24 cellular contexts compared by ENCODE assay signal in genomic region chr18:24094561-24094960, GRCh38. TPM values are rescaled to one million over a fixed set of nuclear protein-coding genes. Genes with fewer than 3 reads are reported as not detected.
DNase-seq lines count a peak whose midpoint lies in the region; ATAC-seq and TF ChIP-seq lines count a peak whose summit lies in the region.
"Had no signal": no experiment of that assay in that cellular context is flagged by ENCODE, and none has a peak within 500 bp of the region (broad histone marks: within the 10 kb centered on the region; RNA-seq: fewer than 3 reads in every experiment).

No MANE protein-coding gene starts in this region.

- peak overlapping the region; percentile 60; the same call in 1 of the 2 replicates for H3K18ac ChIP-seq in IMR-90 (ENCODE audit: low read depth, low read length)
- no peak overlapping the region for H3K18ac ChIP-seq in mesenchymal stem cell (ENCODE audit: low read depth in 1 of 2, low read length in 2 of 2)

- H3K4me3 ChIP-seq in CD4-positive, CD25-positive, alpha-beta regulatory T cell (ENCODE audit: low read depth, low read length) = peak overlapping the region; percentile 14
- H3K4me3 ChIP-seq in IMR-90 (ENCODE audit: insufficient read depth, low read depth, low read length) (no peak overlapping the region), mesenchymal stem cell (ENCODE audit: insufficient read depth in 1 of 2, low read depth in 1 of 2, low read length in 2 of 2) (no peak overlapping the region), lower leg skin (ENCODE audit: low read depth, poor library complexity, severe bottlenecking) (no peak overlapping the region)
- no peak overlapping the region for H3K4me3 ChIP-seq in CD8-positive, alpha-beta memory T cell (ENCODE audit: low read length)
- H3K4me3 ChIP-seq: HAP-1, heart left ventricle, sigmoid colon, tibial artery had no signal

- no peaks in the 10 kb centered on the region for H3K27me3 Mint-ChIP-seq in CD4-positive, CD25-positive, alpha-beta regulatory T cell
- no peaks in the 10 kb centered on the region for H3K27me3 Mint-ChIP-seq in T-helper 17 cell
- H3K27me3 Mint-ChIP-seq in CD8-positive, alpha-beta memory T cell = no peaks in the 10 kb centered on the region

- H4K20me1 ChIP-seq in IMR-90 (ENCODE audit: insufficient read depth, low read length) = no peaks in the 10 kb centered on the region

- H2BK15ac ChIP-seq in IMR-90 (ENCODE audit: low read depth, low read length) (no peak overlapping the region), mesenchymal stem cell (ENCODE audit: low read depth, poor library complexity, severe bottlenecking) (no peak overlapping the region)

- peak overlapping the region in 1 of 4 donors; percentile 12 for H3K4me3 Mint-ChIP-seq in CD4-positive, CD25-positive, alpha-beta regulatory T cell
- no peak overlapping the region for H3K4me3 Mint-ChIP-seq in T-helper 17 cell
- peak overlapping the region in 1 of 7 donors; percentile 3 for H3K4me3 Mint-ChIP-seq in CD8-positive, alpha-beta memory T cell

- H4K91ac ChIP-seq in IMR-90 (ENCODE audit: insufficient read depth, low read depth, low read length) (no peak overlapping the region), mesenchymal stem cell (ENCODE audit: low read length) (no peak overlapping the region)

- H3K23ac ChIP-seq in IMR-90 (ENCODE audit: low read depth, low read length) (no peak overlapping the region), mesenchymal stem cell (ENCODE audit: low read length in 2 of 2) (no peak overlapping the region)

- H3K9me3 ChIP-seq in CD4-positive, CD25-positive, alpha-beta regulatory T cell (ENCODE audit: control insufficient read depth in 2 of 2, low read length in 2 of 2) = no peaks in the 10 kb centered on the region
- H3K9me3 ChIP-seq in IMR-90 (ENCODE audit: control insufficient read depth, insufficient read depth, low read length) = peaks cover 8% of the 10 kb centered on the region
- no peaks in the 10 kb centered on the region for H3K9me3 ChIP-seq in T-helper 17 cell (ENCODE audit: control insufficient read depth, low read length, poor library complexity, severe bottlenecking)
- H3K9me3 ChIP-seq in mesenchymal stem cell (ENCODE audit: control insufficient read depth, low read length) = peaks cover 8% of the 10 kb centered on the region
- no peaks in the 10 kb centered on the region for H3K9me3 ChIP-seq in CD8-positive, alpha-beta memory T cell (ENCODE audit: low read length)
- H3K9me3 ChIP-seq: Caco-2, HAP-1, SK-N-SH had no signal

- H4K8ac ChIP-seq in IMR-90 (ENCODE audit: low read depth in 2 of 2, low read length in 2 of 2) (no peak overlapping the region), mesenchymal stem cell (ENCODE audit: low read length) (no peak overlapping the region)

- H3K4me2 ChIP-seq in IMR-90 (ENCODE audit: low read depth, low read length) = no peak overlapping the region
- no peak overlapping the region for H3K4me2 ChIP-seq in mesenchymal stem cell (ENCODE audit: low read length, poor library complexity, severe bottlenecking)
- H3K4me2 ChIP-seq: SK-N-SH had no signal

- no peak overlapping the region for H2BK5ac ChIP-seq in IMR-90 (ENCODE audit: low read depth, low read length, poor library complexity, severe bottlenecking)
- no peak overlapping the region for H2BK5ac ChIP-seq in mesenchymal stem cell (ENCODE audit: low read depth, low read length, poor library complexity, severe bottlenecking)

- no TSS peak for BruUV-seq in IMR-90 (replicated peaks; lab: Mats Ljungman, UMichigan)

- H3K27ac ChIP-seq in CD4-positive, CD25-positive, alpha-beta regulatory T cell (ENCODE audit: insufficient read depth, low read length, poor library complexity, severe bottlenecking) = no peak overlapping the region
- no peak overlapping the region for H3K27ac ChIP-seq in IMR-90 (ENCODE audit: insufficient read depth, low read length)
- no peak overlapping the region for H3K27ac ChIP-seq in mesenchymal stem cell (ENCODE audit: low read length, poor library complexity, severe bottlenecking)
- H3K27ac ChIP-seq in CD8-positive, alpha-beta memory T cell (ENCODE audit: low read depth, low read length) = no peak overlapping the region
- H3K27ac ChIP-seq: heart left ventricle, parathyroid adenoma, sigmoid colon, tibial artery had no signal

- POLR2A ChIA-PET in IMR-90 (lab: Charles Lee; ENCODE audit: unreplicated experiment) = no interaction called here
- POLR2A ChIA-PET in CD8-positive, alpha-beta memory T cell (lab: Charles Lee) = interaction anchor here (1.1 kb wide), 1 partner anchor 101 kb away, joined by 3 read pairs; no protein-coding TSS in a partner anchor

- H3K36me3 ChIP-seq in CD4-positive, CD25-positive, alpha-beta regulatory T cell (ENCODE audit: control insufficient read depth, insufficient read depth, low read length) = peaks cover 70% of the 10 kb centered on the region
- peaks cover 16% of the 10 kb centered on the region for H3K36me3 ChIP-seq in IMR-90 (ENCODE audit: control insufficient read depth, insufficient read depth, low read length)
- peaks cover 0 to 24% of the 10 kb centered on the region in 2 experiments for H3K36me3 ChIP-seq in mesenchymal stem cell (ENCODE audit: control insufficient read depth in 1 of 2, insufficient read depth in 2 of 2, low read depth in 1 of 2, low read length in 2 of 2)
- peaks cover 29% of the 10 kb centered on the region for H3K36me3 ChIP-seq in CD8-positive, alpha-beta memory T cell (ENCODE audit: insufficient read depth, low read length)
- H3K36me3 ChIP-seq: HAP-1 had no signal

- H3K79me1 ChIP-seq in IMR-90 (ENCODE audit: low read depth in 1 of 2, low read length in 2 of 2) (no peaks in the 10 kb centered on the region; a peak in 1 of 4 replicates), mesenchymal stem cell (replicated peaks; ENCODE audit: low read length, poor library complexity, severe bottlenecking) (peaks cover 1% of the 10 kb centered on the region)

- H2BK120ac ChIP-seq in IMR-90 (ENCODE audit: low read depth, low read length) (0 out of 2 replicates have a peak overlapping the region, but pooled peaks have one; percentile 28), mesenchymal stem cell (ENCODE audit: low read depth, low read length) (no peak overlapping the region)

- no peak for TF ChIP-seq CTCF in IMR-90 (conservative IDR thresholded peaks at IDR 0.05; ENCODE audit: low read depth, low read length)
- TF ChIP-seq CTCF in lower leg skin (IDR thresholded peaks at IDR 0.05) = no peak

- 0 out of 2 replicates have a peak overlapping the region, but pooled peaks have one; percentile 25 for H3K14ac ChIP-seq in IMR-90 (replicated peaks; ENCODE audit: low read depth, low read length)
- no peak overlapping the region for H3K14ac ChIP-seq in mesenchymal stem cell (ENCODE audit: low read length in 2 of 2)

- no peak overlapping the region for H3K56ac ChIP-seq in IMR-90 (ENCODE audit: extremely low read depth, insufficient read depth, low read length)

- H3K4ac ChIP-seq in IMR-90 (ENCODE audit: low read depth, low read length) = no peak overlapping the region
- no peak overlapping the region for H3K4ac ChIP-seq in mesenchymal stem cell (ENCODE audit: low read depth in 1 of 2, low read length in 2 of 2)

- ATAC-seq in CD4-positive, CD25-positive, alpha-beta regulatory T cell (ENCODE audit: low read depth in 2 of 2) = no peak
- ATAC-seq in IMR-90 (ENCODE audit: low read depth) (peak; percentile 60), T-helper 17 cell (no peak), HG03175 (IDR thresholded peaks at IDR 0.05; ENCODE audit: unreplicated experiment) (no peak)
- ATAC-seq: esophagus mucosa; heart left ventricle; stimulated activated naive CD8-positive, alpha-beta T cell treated with anti-CD3 and anti-CD28 coated beads, Interleukin-15, Interleukin-2, amounts not matched to agents 100 U/mL and 50 U/mL, for 24 hours had no signal

- TF ChIP-seq RAD21 in IMR-90 (IDR thresholded peaks at IDR 0.05; ENCODE audit: low read length) = no peak

- intact Hi-C loops in IMR-90 (cut with micrococcal nuclease) (no loop called here), lower leg skin (cut with DNase I; ENCODE audit: low total_unique reads) (no loop called here)

- H2AK5ac ChIP-seq in IMR-90 (ENCODE audit: low read depth, low read length) (no peak overlapping the region), mesenchymal stem cell (ENCODE audit: low read length, severe bottlenecking) (no peak overlapping the region)

- no peak overlapping the region for H2BK12ac ChIP-seq in mesenchymal stem cell (ENCODE audit: low read length in 2 of 2)

- in situ Hi-C loops in IMR-90 (cut with MboI; ENCODE audit: low sequenced_read_pairs) (no loop called here), G401 (cut with HindIII; ENCODE audit: low sequenced_read_pairs) (no loop called here)

- no peak overlapping the region; the same call in 1 of the 2 replicates for H4K5ac ChIP-seq in IMR-90 (ENCODE audit: low read depth, low read length)

- peaks cover 30 to 51% (median 34%) of the 10 kb centered on the region in 4 donors for H3K4me1 Mint-ChIP-seq in CD4-positive, CD25-positive, alpha-beta regulatory T cell
- peaks cover 17% of the 10 kb centered on the region for H3K4me1 Mint-ChIP-seq in T-helper 17 cell
- peaks cover 27 to 52% (median 47%) of the 10 kb centered on the region in 3 donors for H3K4me1 Mint-ChIP-seq in CD8-positive, alpha-beta memory T cell

- H2AFZ ChIP-seq in IMR-90 (replicated peaks; ENCODE audit: low read length, poor library complexity) = no peak overlapping the region
- H2AFZ ChIP-seq in mesenchymal stem cell (ENCODE audit: low read depth, low read length) = no peak overlapping the region
- H2AFZ ChIP-seq: parathyroid adenoma had no signal

- no peaks in the 10 kb centered on the region for H3K27me3 ChIP-seq in CD4-positive, CD25-positive, alpha-beta regulatory T cell (ENCODE audit: control insufficient read depth, insufficient read depth, low read length)
- H3K27me3 ChIP-seq in IMR-90 (ENCODE audit: control insufficient read depth, insufficient read depth, low read length) (no peaks in the 10 kb centered on the region), mesenchymal stem cell (ENCODE audit: control insufficient read depth in 1 of 2, insufficient read depth in 1 of 2, low read length in 2 of 2) (no peaks in the 10 kb centered on the region)
- H3K27me3 ChIP-seq in CD8-positive, alpha-beta memory T cell (ENCODE audit: insufficient read depth, low read length, poor library complexity, severe bottlenecking) = no peaks in the 10 kb centered on the region
- H3K27me3 ChIP-seq: heart left ventricle, sigmoid colon, tibial artery had no signal

- dilution Hi-C loops in IMR-90 (cut with HindIII; ENCODE audit: low sequenced_read_pairs, unreplicated experiment) = no loop called here

- TF ChIP-seq POLR2A in IMR-90 (IDR thresholded peaks at IDR 0.05; ENCODE audit: low read depth, low read length) (no peak), lower leg skin (IDR thresholded peaks at IDR 0.05) (no peak)

- H2BK20ac ChIP-seq in IMR-90 (ENCODE audit: low read depth, low read length) = no peak overlapping the region

- no peak overlapping the region for H2AK9ac ChIP-seq in IMR-90 (replicated peaks; ENCODE audit: low read depth, low read length, poor library complexity)

- H3K9me1 ChIP-seq in IMR-90 (ENCODE audit: insufficient read depth, low read length) = no peaks in the 10 kb centered on the region

- CTCF ChIA-PET in IMR-90 (lab: Yijun Ruan, JAX) = no interaction called here
- CTCF ChIA-PET in CD8-positive, alpha-beta memory T cell (lab: Charles Lee) = interaction anchor here (0.6 kb wide), 1 partner anchor 127 kb away, joined by 3 read pairs; no protein-coding TSS in a partner anchor

- H3K4me1 ChIP-seq in CD4-positive, CD25-positive, alpha-beta regulatory T cell (ENCODE audit: control insufficient read depth, insufficient read depth, low read length, poor library complexity, severe bottlenecking) = peaks cover 19% of the 10 kb centered on the region
- peaks cover 4% of the 10 kb centered on the region; the same call in 1 of the 2 replicates for H3K4me1 ChIP-seq in IMR-90 (ENCODE audit: control insufficient read depth, insufficient read depth, low read length)
- H3K4me1 ChIP-seq in mesenchymal stem cell (ENCODE audit: control insufficient read depth, insufficient read depth, low read depth, low read length) = peaks cover 2% of the 10 kb centered on the region
- peaks cover 14% of the 10 kb centered on the region for H3K4me1 ChIP-seq in CD8-positive, alpha-beta memory T cell (ENCODE audit: insufficient read depth, low read length)
- H3K4me1 ChIP-seq: Caco-2, parathyroid adenoma, tibial artery had no signal

- peaks cover 0 to 5% (median 0%) of the 10 kb centered on the region in 7 donors for H3K9me3 Mint-ChIP-seq in CD4-positive, CD25-positive, alpha-beta regulatory T cell
- H3K9me3 Mint-ChIP-seq in CD8-positive, alpha-beta memory T cell = peaks cover 0 to 4% (median 0%) of the 10 kb centered on the region in 5 donors

- H3K9ac ChIP-seq in IMR-90 (ENCODE audit: low read depth, low read length) = no peak overlapping the region
- no peak overlapping the region for H3K9ac ChIP-seq in mesenchymal stem cell (ENCODE audit: low read length)
- H3K9ac ChIP-seq: parathyroid adenoma, SK-N-SH had no signal

- peaks cover 51% of the 10 kb centered on the region for H3K36me3 Mint-ChIP-seq in CD4-positive, CD25-positive, alpha-beta regulatory T cell
- peaks cover 7% of the 10 kb centered on the region for H3K36me3 Mint-ChIP-seq in T-helper 17 cell (ENCODE audit: low read depth)
- H3K36me3 Mint-ChIP-seq in CD8-positive, alpha-beta memory T cell = peaks cover 24 to 72% (median 28%) of the 10 kb centered on the region in 3 donors

- H3K27ac Mint-ChIP-seq in CD4-positive, CD25-positive, alpha-beta regulatory T cell = peak overlapping the region in 2 of 3 donors; percentile 52 to 86
- peak overlapping the region; percentile 14 for H3K27ac Mint-ChIP-seq in T-helper 17 cell
- peak overlapping the region in 4 of 8 donors; percentile 15 to 87 (median 54) for H3K27ac Mint-ChIP-seq in CD8-positive, alpha-beta memory T cell

- no peak for DNase-seq in CD4-positive, CD25-positive, alpha-beta regulatory T cell
- peak; percentile 22 for DNase-seq in IMR-90
- DNase-seq in T-helper 17 cell = no peak
- DNase-seq in mesenchymal stem cell = peak; percentile 24
- no peak for DNase-seq in lower leg skin (ENCODE audit: low spot score in 2 of 2)
- DNase-seq in G401 (ENCODE audit: low spot score) = no peak
- no peak for DNase-seq in CD8-positive, alpha-beta memory T cell
- DNase-seq: activated CD4-positive, CD25-positive, alpha-beta regulatory T cell treated with anti-CD3 and anti-CD28 coated beads, Interleukin-2, amount 50 U/mL, for 72 hours; activated CD8-positive, alpha-beta memory T cell treated with anti-CD3 and anti-CD28 coated beads, Interleukin-2, amount 50 U/mL, for 48 hours; anterior cingulate cortex; Caco-2; central memory CD4-positive, alpha-beta T cell; heart left ventricle; immature natural killer cell; NCI-H187; NCI-H226; sigmoid colon; SK-N-SH; stimulated activated naive CD8-positive, alpha-beta T cell treated with anti-CD3 and anti-CD28 coated beads, Interleukin-15, Interleukin-2, amounts not matched to agents 100 U/mL and 50 U/mL, for 24 hours; tibial artery had no signal

RNA-seq across cellular contexts. Expression of gene CABYR, which starts 44.3 kb away (rescaled TPM):
- 1.2 TPM for total RNA-seq in CD4-positive, CD25-positive, alpha-beta regulatory T cell
- under 1 TPM in 2 of 4 donors, not detected in 2; 0.19 to 0.56 TPM for polyA plus RNA-seq in CD4-positive, CD25-positive, alpha-beta regulatory T cell
- total RNA-seq in IMR-90 (2012; rRNA removed) (3.6 and 4.1 TPM in 2 replicates), T-helper 17 cell (1 to 10 TPM; 2.4 to 2.6 TPM), lower leg skin (1 to 10 TPM in 1 of 4 donors, under 1 TPM in 2, not detected in 1; 0.68 to 1.9 (median 0.93) TPM)
- 6.2 and 7.1 TPM in 2 replicates for polyA plus RNA-seq in IMR-90 (2012; rRNA removed)
- polyA plus RNA-seq in IMR-90 (2012; cell fraction: cytosol; rRNA removed) = 2.0 and 2.8 TPM in 2 replicates
- 2.9 and 13.9 TPM in 2 replicates for polyA plus RNA-seq in IMR-90 (2012; cell fraction: nucleus; rRNA removed; ENCODE audit: low replicate concordance)
- 5.9 TPM for polyA plus RNA-seq in mesenchymal stem cell (2013, experiment 1 of 2)
- 6.3 TPM for polyA plus RNA-seq in mesenchymal stem cell (2013, experiment 2 of 2)
- 0.41 TPM in 1 of 2 replicates, not detected in the other for total RNA-seq in G401 (2014; rRNA removed; shearing (Covaris generic))
- 1 to 10 TPM; 1.2 to 1.7 TPM for total RNA-seq in CD8-positive, alpha-beta memory T cell
- polyA plus RNA-seq in CD8-positive, alpha-beta memory T cell = 0.62 TPM
- polyA plus RNA-seq: immature natural killer cell had no signal

Comparison
In these comparisons a context has a peak if more than half of its experiments do, and no peak if none do; other contexts are left out.
1. DNase-seq: peak in IMR-90 (single experiment) and mesenchymal stem cell (single experiment); none in CD4-positive, CD25-positive, alpha-beta regulatory T cell (0 of 3), T-helper 17 cell (0 of 3), lower leg skin (0 of 2), G401 (single experiment) and CD8-positive, alpha-beta memory T cell (0 of 5).